ENCODE assay signal across 1 cellular context in genomic region chr6:166388605-166389004, GRCh38.
A peak's percentile ranks its signal among the peaks of the same experiment; 100 is the strongest.
TF ChIP-seq lines count a peak whose summit lies in the region.

No MANE protein-coding gene starts in this region.

TF ChIP-seq in HepG2, 621 proteins besides CTCF, POLR2A, EP300 and RAD21:
- TF ChIP-seq ZNF891 (CRISPR knock-in tag; IDR thresholded peaks at IDR 0.05) (0 out of 2 replicates have a peak, but pooled peaks have one; percentile 60), CAMTA2 (CRISPR knock-in tag; IDR thresholded peaks at IDR 0.05; ENCODE audit: borderline replicate concordance) (0 out of 2 replicates have a peak, but pooled peaks have one; percentile 79), NFKBIZ (CRISPR knock-in tag; IDR thresholded peaks at IDR 0.05) (0 out of 2 replicates have a peak, but pooled peaks have one; percentile 17), ZNF10 (CRISPR knock-in tag; IDR thresholded peaks at IDR 0.05; ENCODE audit: borderline replicate concordance, low read depth) (no peak), MAFK (conservative IDR thresholded peaks at IDR 0.05 in 1 of 2, IDR thresholded peaks at IDR 0.05 in 1 of 2; ENCODE audit: low read length in 2 of 2) (no peak), TEAD3 (CRISPR knock-in tag; optimal IDR thresholded peaks at IDR 0.05; ENCODE audit: borderline replicate concordance) (peak; percentile 49), ZBTB38 (CRISPR knock-in tag; IDR thresholded peaks at IDR 0.05) (peak; percentile 93), ZSCAN9 (CRISPR knock-in tag; IDR thresholded peaks at IDR 0.05; ENCODE audit: borderline replicate concordance) (no peak), ZNF124 (CRISPR knock-in tag; IDR thresholded peaks at IDR 0.05) (0 out of 2 replicates have a peak, but pooled peaks have one; percentile 7), ZHX1 (CRISPR knock-in tag; IDR thresholded peaks at IDR 0.05; ENCODE audit: low read depth) (no peak), MXD3 (CRISPR knock-in tag; IDR thresholded peaks at IDR 0.05) (peak; percentile 7; the same call in 1 of the 2 replicates), ZBTB25 (CRISPR knock-in tag; IDR thresholded peaks at IDR 0.05) (no peak), CBX2 (IDR thresholded peaks at IDR 0.05; ENCODE audit: low read depth, low read length) (no peak), CBX2 (CRISPR knock-in tag; IDR thresholded peaks at IDR 0.05; ENCODE audit: low read depth) (no peak), ZNF256 (CRISPR knock-in tag; conservative IDR thresholded peaks at IDR 0.05) (no peak), ZNF687 (CRISPR knock-in tag; IDR thresholded peaks at IDR 0.05) (peak; percentile 77), MED13 (CRISPR knock-in tag; IDR thresholded peaks at IDR 0.05) (no peak), PRPF4 (IDR thresholded peaks at IDR 0.05; ENCODE audit: low read depth, low read length, poor library complexity, severe bottlenecking) (peak; percentile 42), ZNF768 (CRISPR knock-in tag; IDR thresholded peaks at IDR 0.05) (peak; percentile 56; the same call in 1 of the 2 replicates), AGO2 (optimal IDR thresholded peaks at IDR 0.05; ENCODE audit: low read depth, low read length) (peak; percentile 46), GATA4 (IDR thresholded peaks at IDR 0.05; ENCODE audit: borderline replicate concordance, low read depth) (no peak), KDM5B (CRISPR knock-in tag; IDR thresholded peaks at IDR 0.05; ENCODE audit: borderline replicate concordance) (peak; percentile 51; the same call in 1 of the 2 replicates), ZNF224 (CRISPR knock-in tag; IDR thresholded peaks at IDR 0.05) (no peak), KLF16 (CRISPR knock-in tag; IDR thresholded peaks at IDR 0.05) (no peak), NR1H2 (CRISPR knock-in tag; IDR thresholded peaks at IDR 0.05; ENCODE audit: borderline replicate concordance, low read depth) (no peak), NRL (CRISPR knock-in tag; IDR thresholded peaks at IDR 0.05; ENCODE audit: borderline replicate concordance) (0 out of 2 replicates have a peak, but pooled peaks have one; percentile 58), ZFY (CRISPR knock-in tag; IDR thresholded peaks at IDR 0.05) (0 out of 2 replicates have a peak, but pooled peaks have one; percentile 7), MXD4 (CRISPR knock-in tag; IDR thresholded peaks at IDR 0.05) (0 out of 2 replicates have a peak, but pooled peaks have one; percentile 38), GABPB1 (CRISPR knock-in tag; IDR thresholded peaks at IDR 0.05) (peak; percentile 27; the same call in 1 of the 2 replicates), RFXAP (CRISPR knock-in tag; IDR thresholded peaks at IDR 0.05; ENCODE audit: borderline replicate concordance) (0 out of 2 replicates have a peak, but pooled peaks have one; percentile 9), ZFX (CRISPR knock-in tag; IDR thresholded peaks at IDR 0.05; ENCODE audit: low read depth) (peak; percentile 27; the same call in 1 of the 2 replicates), ZNF225 (CRISPR knock-in tag; IDR thresholded peaks at IDR 0.05) (peak; percentile 33; the same call in 1 of the 2 replicates), KLF6 (CRISPR knock-in tag; IDR thresholded peaks at IDR 0.05) (no peak), ZNF879 (CRISPR knock-in tag; IDR thresholded peaks at IDR 0.05) (no peak), LBX2 (CRISPR knock-in tag; IDR thresholded peaks at IDR 0.05; ENCODE audit: borderline replicate concordance) (no peak)
